In the genomic region with DNA sequence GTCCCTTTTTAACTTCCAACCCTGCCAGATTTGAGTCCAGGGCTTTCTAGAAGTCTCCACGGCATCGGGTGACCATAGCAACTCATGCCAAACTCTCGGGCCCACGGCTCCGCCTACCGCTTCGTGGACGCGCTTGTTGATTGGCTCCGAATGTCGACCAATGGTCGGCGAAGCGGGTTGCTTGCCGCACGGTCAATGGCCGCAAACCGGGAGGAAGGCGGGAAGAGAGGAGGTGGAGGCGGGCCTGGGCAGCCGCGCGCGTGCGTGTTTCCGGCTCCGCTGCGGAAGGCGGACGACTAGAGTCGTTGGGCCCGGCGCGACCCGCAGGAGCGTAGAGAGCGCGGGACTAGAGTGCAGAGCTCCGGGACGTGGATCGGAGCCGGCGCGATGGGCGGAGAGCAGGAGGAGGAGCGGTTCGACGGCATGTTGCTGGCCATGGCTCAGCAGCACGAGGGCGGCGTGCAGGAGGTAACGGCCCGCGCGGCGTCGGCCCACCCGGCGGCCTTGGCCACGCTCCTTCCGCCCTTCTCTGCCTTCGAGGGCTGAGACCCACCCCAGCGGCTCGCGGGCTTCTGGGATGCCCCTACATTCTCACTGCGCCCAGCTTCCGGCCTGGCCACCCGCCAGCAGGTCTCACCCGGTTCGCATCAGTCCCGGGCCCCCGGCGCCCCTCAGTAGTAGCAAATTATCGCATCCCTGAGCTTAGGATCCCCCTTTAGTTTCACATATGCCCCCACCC, we compare ENCODE assay signal across 1 cellular context.
A peak's percentile ranks its signal among the peaks of the same experiment; 100 is the strongest.
TF ChIP-seq lines count a peak whose summit lies in the region.

A gene (plus strand): TSS at position 282 of the 739 bp plus-strand sequence. CDS start 106 bp downstream, at position 388.

TF ChIP-seq in K562, 482 proteins besides CTCF, POLR2A, EP300 and RAD21 (continued from another document and continues in another):
- TF ChIP-seq, protein P1, sequence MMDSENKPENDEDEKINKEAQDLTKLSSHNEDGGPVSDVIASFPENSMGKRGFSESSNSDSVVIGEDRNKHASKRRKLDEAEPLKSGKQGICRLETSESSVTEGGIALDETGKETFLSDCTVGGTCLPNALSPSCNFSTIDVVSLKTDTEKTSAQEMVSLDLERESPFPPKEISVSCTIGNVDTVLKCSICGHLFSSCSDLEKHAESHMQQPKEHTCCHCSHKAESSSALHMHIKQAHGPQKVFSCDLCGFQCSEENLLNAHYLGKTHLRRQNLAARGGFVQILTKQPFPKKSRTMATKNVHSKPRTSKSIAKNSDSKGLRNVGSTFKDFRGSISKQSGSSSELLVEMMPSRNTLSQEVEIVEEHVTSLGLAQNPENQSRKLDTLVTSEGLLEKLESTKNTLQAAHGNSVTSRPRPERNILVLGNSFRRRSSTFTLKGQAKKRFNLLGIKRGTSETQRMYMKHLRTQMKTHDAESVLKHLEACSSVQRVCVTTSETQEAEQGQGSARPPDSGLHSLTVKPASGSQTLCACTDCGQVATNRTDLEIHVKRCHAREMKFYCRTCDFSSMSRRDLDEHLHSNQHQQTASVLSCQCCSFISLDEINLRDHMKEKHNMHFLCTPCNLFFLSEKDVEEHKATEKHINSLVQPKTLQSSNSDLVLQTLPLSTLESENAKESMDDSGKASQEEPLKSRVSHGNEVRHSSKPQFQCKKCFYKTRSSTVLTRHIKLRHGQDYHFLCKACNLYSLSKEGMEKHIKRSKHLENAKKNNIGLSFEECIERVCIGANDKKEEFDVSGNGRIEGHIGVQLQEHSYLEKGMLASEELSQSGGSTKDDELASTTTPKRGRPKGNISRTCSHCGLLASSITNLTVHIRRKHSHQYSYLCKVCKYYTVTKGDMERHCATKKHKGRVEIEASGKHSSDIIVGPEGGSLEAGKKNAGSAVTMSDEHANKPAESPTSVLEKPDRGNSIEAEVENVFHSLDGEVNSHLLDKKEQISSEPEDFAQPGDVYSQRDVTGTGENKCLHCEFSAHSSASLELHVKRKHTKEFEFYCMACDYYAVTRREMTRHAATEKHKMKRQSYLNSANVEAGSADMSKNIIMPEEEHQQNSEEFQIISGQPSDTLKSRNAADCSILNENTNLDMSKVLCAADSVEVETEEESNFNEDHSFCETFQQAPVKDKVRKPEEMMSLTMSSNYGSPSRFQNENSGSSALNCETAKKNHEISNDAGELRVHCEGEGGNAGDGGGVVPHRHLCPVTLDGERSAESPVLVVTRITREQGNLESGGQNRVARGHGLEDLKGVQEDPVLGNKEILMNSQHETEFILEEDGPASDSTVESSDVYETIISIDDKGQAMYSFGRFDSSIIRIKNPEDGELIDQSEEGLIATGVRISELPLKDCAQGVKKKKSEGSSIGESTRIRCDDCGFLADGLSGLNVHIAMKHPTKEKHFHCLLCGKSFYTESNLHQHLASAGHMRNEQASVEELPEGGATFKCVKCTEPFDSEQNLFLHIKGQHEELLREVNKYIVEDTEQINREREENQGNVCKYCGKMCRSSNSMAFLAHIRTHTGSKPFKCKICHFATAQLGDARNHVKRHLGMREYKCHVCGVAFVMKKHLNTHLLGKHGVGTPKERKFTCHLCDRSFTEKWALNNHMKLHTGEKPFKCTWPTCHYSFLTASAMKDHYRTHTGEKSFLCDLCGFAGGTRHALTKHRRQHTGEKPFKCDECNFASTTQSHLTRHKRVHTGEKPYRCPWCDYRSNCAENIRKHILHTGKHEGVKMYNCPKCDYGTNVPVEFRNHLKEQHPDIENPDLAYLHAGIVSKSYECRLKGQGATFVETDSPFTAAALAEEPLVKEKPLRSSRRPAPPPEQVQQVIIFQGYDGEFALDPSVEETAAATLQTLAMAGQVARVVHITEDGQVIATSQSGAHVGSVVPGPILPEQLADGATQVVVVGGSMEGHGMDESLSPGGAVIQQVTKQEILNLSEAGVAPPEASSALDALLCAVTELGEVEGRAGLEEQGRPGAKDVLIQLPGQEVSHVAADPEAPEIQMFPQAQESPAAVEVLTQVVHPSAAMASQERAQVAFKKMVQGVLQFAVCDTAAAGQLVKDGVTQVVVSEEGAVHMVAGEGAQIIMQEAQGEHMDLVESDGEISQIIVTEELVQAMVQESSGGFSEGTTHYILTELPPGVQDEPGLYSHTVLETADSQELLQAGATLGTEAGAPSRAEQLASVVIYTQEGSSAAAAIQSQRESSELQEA (IDR thresholded peaks at IDR 0.05; ENCODE audit: low read depth), result no peak
- TF ChIP-seq, protein P2, sequence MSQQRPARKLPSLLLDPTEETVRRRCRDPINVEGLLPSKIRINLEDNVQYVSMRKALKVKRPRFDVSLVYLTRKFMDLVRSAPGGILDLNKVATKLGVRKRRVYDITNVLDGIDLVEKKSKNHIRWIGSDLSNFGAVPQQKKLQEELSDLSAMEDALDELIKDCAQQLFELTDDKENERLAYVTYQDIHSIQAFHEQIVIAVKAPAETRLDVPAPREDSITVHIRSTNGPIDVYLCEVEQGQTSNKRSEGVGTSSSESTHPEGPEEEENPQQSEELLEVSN (IDR thresholded peaks at IDR 0.05; ENCODE audit: borderline replicate concordance in 1 of 2, extremely low read depth in 1 of 2, insufficient read depth in 1 of 2, insufficient read length in 1 of 2, low read depth in 1 of 2, low read length in 1 of 2, poor library complexity in 1 of 2, severe bottlenecking in 1 of 2), result peak; percentile 89 to 96
- TF ChIP-seq HDAC6 (IDR thresholded peaks at IDR 0.05; ENCODE audit: low read depth, low read length), result no peak
- TF ChIP-seq RFX1 (IDR thresholded peaks at IDR 0.05), result peak; percentile 97
- no peak for TF ChIP-seq DIDO1 (tag; IDR thresholded peaks at IDR 0.05; ENCODE audit: low read depth)
- no peak for TF ChIP-seq TEAD2 (tag; IDR thresholded peaks at IDR 0.05)
- peak; percentile 72; the same call in 1 of the 2 replicates for TF ChIP-seq FOXJ2 (tag; IDR thresholded peaks at IDR 0.05)
- TF ChIP-seq SMAD4 (CRISPR knock-in tag; conservative IDR thresholded peaks at IDR 0.05), result peak; percentile 35
- TF ChIP-seq, protein P3, sequence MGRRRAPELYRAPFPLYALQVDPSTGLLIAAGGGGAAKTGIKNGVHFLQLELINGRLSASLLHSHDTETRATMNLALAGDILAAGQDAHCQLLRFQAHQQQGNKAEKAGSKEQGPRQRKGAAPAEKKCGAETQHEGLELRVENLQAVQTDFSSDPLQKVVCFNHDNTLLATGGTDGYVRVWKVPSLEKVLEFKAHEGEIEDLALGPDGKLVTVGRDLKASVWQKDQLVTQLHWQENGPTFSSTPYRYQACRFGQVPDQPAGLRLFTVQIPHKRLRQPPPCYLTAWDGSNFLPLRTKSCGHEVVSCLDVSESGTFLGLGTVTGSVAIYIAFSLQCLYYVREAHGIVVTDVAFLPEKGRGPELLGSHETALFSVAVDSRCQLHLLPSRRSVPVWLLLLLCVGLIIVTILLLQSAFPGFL (CRISPR knock-in tag; IDR thresholded peaks at IDR 0.05), result no peak
- TF ChIP-seq ZNF41 (CRISPR knock-in tag; conservative IDR thresholded peaks at IDR 0.05), result no peak
- TF ChIP-seq RCOR1 (IDR thresholded peaks at IDR 0.05; ENCODE audit: borderline replicate concordance in 1 of 2, low read depth in 2 of 2, low read length in 2 of 2), result no peak
- no peak for TF ChIP-seq NFE2 (IDR thresholded peaks at IDR 0.05; ENCODE audit: low read depth)
- TF ChIP-seq POLR2AphosphoS2 (IDR thresholded peaks at IDR 0.05; ENCODE audit: low read length), result 0 out of 2 replicates have a peak, but pooled peaks have one; percentile 43
- no peak for TF ChIP-seq SMARCB1 (IDR thresholded peaks at IDR 0.05; ENCODE audit: insufficient read length, low read depth)
- no peak for TF ChIP-seq JUNB (CRISPR knock-in tag; conservative IDR thresholded peaks at IDR 0.05)
- TF ChIP-seq PRMT5 (CRISPR knock-in tag; IDR thresholded peaks at IDR 0.05), result peak; percentile 77; the same call in 1 of the 2 replicates
- TF ChIP-seq ZNF707 (CRISPR knock-in tag; conservative IDR thresholded peaks at IDR 0.05), result no peak
- TF ChIP-seq POU5F1 (IDR thresholded peaks at IDR 0.05; ENCODE audit: borderline replicate concordance, low read depth, low read length, partially characterized antibody), result no peak
- TF ChIP-seq ZNF507 (tag; conservative IDR thresholded peaks at IDR 0.05), result no peak
- TF ChIP-seq HNRNPLL (IDR thresholded peaks at IDR 0.05; ENCODE audit: low read depth, low read length, poor library complexity, severe bottlenecking), result peak; percentile 89
- TF ChIP-seq SPI1 (IDR thresholded peaks at IDR 0.05; ENCODE audit: borderline replicate concordance, low read depth, low read length), result 0 out of 2 replicates have a peak, but pooled peaks have one; percentile 12
- TF ChIP-seq ZNF717 (CRISPR knock-in tag; IDR thresholded peaks at IDR 0.05), result no peak
- TF ChIP-seq CBX5 (IDR thresholded peaks at IDR 0.05; ENCODE audit: borderline replicate concordance, low read depth), result no peak
- TF ChIP-seq ILF3 (IDR thresholded peaks at IDR 0.05; ENCODE audit: borderline replicate concordance), result no peak
- no peak for TF ChIP-seq CREBBP (IDR thresholded peaks at IDR 0.05; ENCODE audit: low read depth, low read length)
- peak; percentile 82 for TF ChIP-seq NEUROD1 (IDR thresholded peaks at IDR 0.05; ENCODE audit: borderline replicate concordance, low read depth, low read length, partially characterized antibody)
- no peak for TF ChIP-seq ARID1B (IDR thresholded peaks at IDR 0.05)
- TF ChIP-seq FOS (IDR thresholded peaks at IDR 0.05; ENCODE audit: extremely low read depth, insufficient read length), result peak; percentile 93
- no peak for TF ChIP-seq SRSF9 (IDR thresholded peaks at IDR 0.05; ENCODE audit: borderline replicate concordance, low read depth, low read length)
- peak; percentile 78 for TF ChIP-seq CREB1 (IDR thresholded peaks at IDR 0.05)
- TF ChIP-seq CREB1 (CRISPR knock-in tag; IDR thresholded peaks at IDR 0.05), result peak; percentile 77; the same call in 1 of the 2 replicates
- TF ChIP-seq NELFE (IDR thresholded peaks at IDR 0.05; ENCODE audit: insufficient read depth, insufficient read length), result no peak
- TF ChIP-seq ZNF785 (CRISPR knock-in tag; IDR thresholded peaks at IDR 0.05), result no peak
- TF ChIP-seq, protein P4, sequence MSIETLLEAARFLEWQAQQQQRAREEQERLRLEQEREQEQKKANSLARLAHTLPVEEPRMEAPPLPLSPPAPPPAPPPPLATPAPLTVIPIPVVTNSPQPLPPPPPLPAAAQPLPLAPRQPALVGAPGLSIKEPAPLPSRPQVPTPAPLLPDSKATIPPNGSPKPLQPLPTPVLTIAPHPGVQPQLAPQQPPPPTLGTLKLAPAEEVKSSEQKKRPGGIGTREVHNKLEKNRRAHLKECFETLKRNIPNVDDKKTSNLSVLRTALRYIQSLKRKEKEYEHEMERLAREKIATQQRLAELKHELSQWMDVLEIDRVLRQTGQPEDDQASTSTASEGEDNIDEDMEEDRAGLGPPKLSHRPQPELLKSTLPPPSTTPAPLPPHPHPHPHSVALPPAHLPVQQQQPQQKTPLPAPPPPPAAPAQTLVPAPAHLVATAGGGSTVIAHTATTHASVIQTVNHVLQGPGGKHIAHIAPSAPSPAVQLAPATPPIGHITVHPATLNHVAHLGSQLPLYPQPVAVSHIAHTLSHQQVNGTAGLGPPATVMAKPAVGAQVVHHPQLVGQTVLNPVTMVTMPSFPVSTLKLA (conservative IDR thresholded peaks at IDR 0.05), result peak; percentile 80 to 92
- TF ChIP-seq NFIC (IDR thresholded peaks at IDR 0.05), result peak; percentile 90
- TF ChIP-seq SP1 (CRISPR knock-in tag; IDR thresholded peaks at IDR 0.05), result peak; percentile 95
- no peak for TF ChIP-seq CCAR2 (IDR thresholded peaks at IDR 0.05; ENCODE audit: low read depth, low read length)
- TF ChIP-seq POLR2B (IDR thresholded peaks at IDR 0.05; ENCODE audit: low read depth, partially characterized antibody), result peak; percentile 93
- TF ChIP-seq EZH2 (IDR thresholded peaks at IDR 0.05; ENCODE audit: borderline replicate concordance, low read depth, low read length), result no peak
- no peak for TF ChIP-seq ZNF695 (CRISPR knock-in tag; IDR thresholded peaks at IDR 0.05)
- TF ChIP-seq, protein P5, sequence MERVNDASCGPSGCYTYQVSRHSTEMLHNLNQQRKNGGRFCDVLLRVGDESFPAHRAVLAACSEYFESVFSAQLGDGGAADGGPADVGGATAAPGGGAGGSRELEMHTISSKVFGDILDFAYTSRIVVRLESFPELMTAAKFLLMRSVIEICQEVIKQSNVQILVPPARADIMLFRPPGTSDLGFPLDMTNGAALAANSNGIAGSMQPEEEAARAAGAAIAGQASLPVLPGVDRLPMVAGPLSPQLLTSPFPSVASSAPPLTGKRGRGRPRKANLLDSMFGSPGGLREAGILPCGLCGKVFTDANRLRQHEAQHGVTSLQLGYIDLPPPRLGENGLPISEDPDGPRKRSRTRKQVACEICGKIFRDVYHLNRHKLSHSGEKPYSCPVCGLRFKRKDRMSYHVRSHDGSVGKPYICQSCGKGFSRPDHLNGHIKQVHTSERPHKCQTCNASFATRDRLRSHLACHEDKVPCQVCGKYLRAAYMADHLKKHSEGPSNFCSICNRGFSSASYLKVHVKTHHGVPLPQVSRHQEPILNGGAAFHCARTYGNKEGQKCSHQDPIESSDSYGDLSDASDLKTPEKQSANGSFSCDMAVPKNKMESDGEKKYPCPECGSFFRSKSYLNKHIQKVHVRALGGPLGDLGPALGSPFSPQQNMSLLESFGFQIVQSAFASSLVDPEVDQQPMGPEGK (CRISPR knock-in tag; IDR thresholded peaks at IDR 0.05; ENCODE audit: borderline replicate concordance), result no peak
- no peak for TF ChIP-seq CC2D1A (IDR thresholded peaks at IDR 0.05)
- TF ChIP-seq, protein P6, sequence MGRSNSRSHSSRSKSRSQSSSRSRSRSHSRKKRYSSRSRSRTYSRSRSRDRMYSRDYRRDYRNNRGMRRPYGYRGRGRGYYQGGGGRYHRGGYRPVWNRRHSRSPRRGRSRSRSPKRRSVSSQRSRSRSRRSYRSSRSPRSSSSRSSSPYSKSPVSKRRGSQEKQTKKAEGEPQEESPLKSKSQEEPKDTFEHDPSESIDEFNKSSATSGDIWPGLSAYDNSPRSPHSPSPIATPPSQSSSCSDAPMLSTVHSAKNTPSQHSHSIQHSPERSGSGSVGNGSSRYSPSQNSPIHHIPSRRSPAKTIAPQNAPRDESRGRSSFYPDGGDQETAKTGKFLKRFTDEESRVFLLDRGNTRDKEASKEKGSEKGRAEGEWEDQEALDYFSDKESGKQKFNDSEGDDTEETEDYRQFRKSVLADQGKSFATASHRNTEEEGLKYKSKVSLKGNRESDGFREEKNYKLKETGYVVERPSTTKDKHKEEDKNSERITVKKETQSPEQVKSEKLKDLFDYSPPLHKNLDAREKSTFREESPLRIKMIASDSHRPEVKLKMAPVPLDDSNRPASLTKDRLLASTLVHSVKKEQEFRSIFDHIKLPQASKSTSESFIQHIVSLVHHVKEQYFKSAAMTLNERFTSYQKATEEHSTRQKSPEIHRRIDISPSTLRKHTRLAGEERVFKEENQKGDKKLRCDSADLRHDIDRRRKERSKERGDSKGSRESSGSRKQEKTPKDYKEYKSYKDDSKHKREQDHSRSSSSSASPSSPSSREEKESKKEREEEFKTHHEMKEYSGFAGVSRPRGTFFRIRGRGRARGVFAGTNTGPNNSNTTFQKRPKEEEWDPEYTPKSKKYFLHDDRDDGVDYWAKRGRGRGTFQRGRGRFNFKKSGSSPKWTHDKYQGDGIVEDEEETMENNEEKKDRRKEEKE (IDR thresholded peaks at IDR 0.05; ENCODE audit: borderline replicate concordance in 1 of 2, control insufficient read depth in 1 of 2, low read depth in 2 of 2, low read length in 1 of 2), result no peak
- no peak for TF ChIP-seq DACH1 (IDR thresholded peaks at IDR 0.05; ENCODE audit: partially characterized antibody)
- no peak for TF ChIP-seq NCOA1 (IDR thresholded peaks at IDR 0.05; ENCODE audit: low read depth)
- no peak for TF ChIP-seq ZKSCAN3 (CRISPR knock-in tag; IDR thresholded peaks at IDR 0.05)
- TF ChIP-seq, protein P7, sequence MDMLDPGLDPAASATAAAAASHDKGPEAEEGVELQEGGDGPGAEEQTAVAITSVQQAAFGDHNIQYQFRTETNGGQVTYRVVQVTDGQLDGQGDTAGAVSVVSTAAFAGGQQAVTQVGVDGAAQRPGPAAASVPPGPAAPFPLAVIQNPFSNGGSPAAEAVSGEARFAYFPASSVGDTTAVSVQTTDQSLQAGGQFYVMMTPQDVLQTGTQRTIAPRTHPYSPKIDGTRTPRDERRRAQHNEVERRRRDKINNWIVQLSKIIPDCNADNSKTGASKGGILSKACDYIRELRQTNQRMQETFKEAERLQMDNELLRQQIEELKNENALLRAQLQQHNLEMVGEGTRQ (CRISPR knock-in tag; IDR thresholded peaks at IDR 0.05), result no peak
